Comparison of ENCODE assay signal across 9 cellular contexts in the genomic region with DNA sequence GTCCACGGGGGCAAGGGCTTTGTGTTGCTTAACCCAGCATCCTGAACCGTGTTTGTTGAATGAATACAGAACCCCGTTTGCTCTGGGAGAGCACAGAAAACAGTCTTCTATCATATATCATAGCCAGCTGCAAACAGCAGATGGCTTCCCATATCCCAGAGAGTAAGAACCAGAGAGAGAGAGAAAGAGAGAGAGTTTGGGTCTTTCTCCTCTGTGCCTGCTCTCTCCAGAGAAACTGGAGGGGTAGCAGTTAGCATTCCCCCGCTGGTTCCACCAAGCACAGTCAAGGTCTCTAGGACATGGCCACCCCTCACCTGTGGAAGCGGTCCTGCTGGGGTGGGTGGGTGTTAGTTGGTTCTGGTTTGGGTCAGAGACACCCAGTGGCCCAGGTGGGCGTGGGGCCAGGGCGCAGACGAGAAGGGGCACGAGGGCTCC. TPM values are rescaled to one million over a fixed set of nuclear protein-coding genes. Genes with fewer than 3 reads are reported as not detected.
A peak's percentile ranks its signal among the peaks of the same experiment; 100 is the strongest.
DNase-seq lines count a peak whose midpoint lies in the region; ATAC-seq and TF ChIP-seq lines count a peak whose summit lies in the region.
"Had no signal": no experiment of that assay in that cellular context is flagged by ENCODE, and none has a peak within 500 bp of the region (broad histone marks: within the 10 kb centered on the region; RNA-seq: fewer than 3 reads in every experiment).

No MANE protein-coding gene starts in this region.

- H3K27ac Mint-ChIP-seq in Calu3 (ENCODE audit: unreplicated experiment) (no peak overlapping the region), natural killer cell (no peak overlapping the region)
- H3K27ac Mint-ChIP-seq in activated T-helper 2 cell treated with anti-CD3 and anti-CD28 coated beads, Interferon-gamma antibody, Interleukin-2, Interleukin-4, amounts not matched to agents 10 μg/mL and 5 μg/mL and 100 μg/mL, durations not matched to agents 14 hours and 24 hours and 36 hours, result no peak overlapping the region
- H3K27ac Mint-ChIP-seq: activated naive CD8-positive, alpha-beta T cell treated with anti-CD3 and anti-CD28 coated beads, Interleukin-2, amount 10 ng/mL, durations not matched to agents 7 days and 5 days had no signal

- CTCF ChIA-PET in Calu3 (lab: Charles Lee), result interaction anchor here (1.0 kb wide), 1 partner anchor 16 kb away, joined by 3 read pairs; no protein-coding TSS in a partner anchor

- H3K4me1 Mint-ChIP-seq in Calu3 (ENCODE audit: low read depth, unreplicated experiment) (peaks cover 14% of the 10 kb centered on the region), natural killer cell (peaks cover 0 to 31% of the 10 kb centered on the region in 2 donors)
- H3K4me1 Mint-ChIP-seq in activated T-helper 2 cell treated with anti-CD3 and anti-CD28 coated beads, Interferon-gamma antibody, Interleukin-2, Interleukin-4, amounts not matched to agents 10 μg/mL and 5 μg/mL and 100 μg/mL, durations not matched to agents 14 hours and 24 hours and 36 hours (ENCODE audit: low read depth), result peaks cover 3% of the 10 kb centered on the region

- DNase-seq in Calu3 (no peak), body of pancreas (no peak), retinal pigment epithelial cell (ENCODE audit: low read depth) (no peak), natural killer cell (no peak)
- no peak for DNase-seq in activated T-helper 2 cell treated with anti-CD3 and anti-CD28 coated beads, Interferon-gamma antibody, Interleukin-2, Interleukin-4, amounts not matched to agents 10 μg/mL and 5 μg/mL and 100 μg/mL, durations not matched to agents 14 hours and 24 hours and 36 hours (ENCODE audit: low spot score)

- peaks cover 0 to 12% of the 10 kb centered on the region in 2 donors for H3K27me3 ChIP-seq in body of pancreas
- peaks cover 23% of the 10 kb centered on the region for H3K27me3 ChIP-seq in iPS-15b (ENCODE audit: control insufficient read depth, insufficient read depth, low read length)

- H3K36me3 Mint-ChIP-seq in Calu3 (ENCODE audit: insufficient read depth, unreplicated experiment) (peaks cover 18% of the 10 kb centered on the region), natural killer cell (no peaks in the 10 kb centered on the region)
- no peaks in the 10 kb centered on the region for H3K36me3 Mint-ChIP-seq in activated T-helper 2 cell treated with anti-CD3 and anti-CD28 coated beads, Interferon-gamma antibody, Interleukin-2, Interleukin-4, amounts not matched to agents 10 μg/mL and 5 μg/mL and 100 μg/mL, durations not matched to agents 14 hours and 24 hours and 36 hours (ENCODE audit: low read depth)
- H3K36me3 Mint-ChIP-seq: activated naive CD8-positive, alpha-beta T cell treated with anti-CD3 and anti-CD28 coated beads, Interleukin-2, amount 10 ng/mL, durations not matched to agents 7 days and 5 days had no signal

- no peak for TF ChIP-seq POLR2A in body of pancreas (IDR thresholded peaks at IDR 0.05)

- TF ChIP-seq CTCF in Calu3 (IDR thresholded peaks at IDR 0.05; ENCODE audit: unreplicated experiment), result no peak
- TF ChIP-seq CTCF in body of pancreas (IDR thresholded peaks at IDR 0.05), result no peak
- TF ChIP-seq CTCF in retinal pigment epithelial cell (conservative IDR thresholded peaks at IDR 0.05; ENCODE audit: low read depth, low read length), result no peak
- no peak for TF ChIP-seq CTCF in natural killer cell (IDR thresholded peaks at IDR 0.05)

- ATAC-seq in body of pancreas, result peak; percentile 4
- ATAC-seq in GM19324 (IDR thresholded peaks at IDR 0.05; ENCODE audit: low FRiP score, unreplicated experiment), result no peak
- no peak for ATAC-seq in HG03469 (IDR thresholded peaks at IDR 0.05; ENCODE audit: unreplicated experiment)
- ATAC-seq in natural killer cell, result no peak

- no TSS peak for BruUV-seq in Calu3 (replicated peaks; lab: Mats Ljungman, UMichigan)

- H3K36me3 ChIP-seq in body of pancreas (replicated peaks in 1 of 2; ENCODE audit: insufficient read depth in 1 of 2, low read depth in 2 of 2), result no peaks in the 10 kb centered on the region
- H3K36me3 ChIP-seq in iPS-15b (ENCODE audit: control insufficient read depth, insufficient read depth, low read length), result no peaks in the 10 kb centered on the region

- intact Hi-C loops in Calu3 (cut with micrococcal nuclease; ENCODE audit: unreplicated experiment) (no loop called here), body of pancreas (cut with DNase I) (loop anchor here (10.0 kb wide), 1 partner anchor 266 kb away; no protein-coding TSS in a partner anchor), natural killer cell (cut with micrococcal nuclease) (no loop called here)
- intact Hi-C loops in activated T-helper 2 cell treated with anti-CD3 and anti-CD28 coated beads, Interferon-gamma antibody, Interleukin-2, Interleukin-4, amounts not matched to agents 10 μg/mL and 5 μg/mL and 100 μg/mL, durations not matched to agents 14 hours and 24 hours and 36 hours (cut with micrococcal nuclease), result no loop called here

- peak overlapping the region; percentile 86 for H3K4me3 Mint-ChIP-seq in Calu3 (ENCODE audit: low read depth, unreplicated experiment)
- H3K4me3 Mint-ChIP-seq in activated T-helper 2 cell treated with anti-CD3 and anti-CD28 coated beads, Interferon-gamma antibody, Interleukin-2, Interleukin-4, amounts not matched to agents 10 μg/mL and 5 μg/mL and 100 μg/mL, durations not matched to agents 14 hours and 24 hours and 36 hours (ENCODE audit: low read depth), result no peak overlapping the region
- no peak overlapping the region for H3K4me3 Mint-ChIP-seq in natural killer cell
- H3K4me3 Mint-ChIP-seq: activated naive CD8-positive, alpha-beta T cell treated with anti-CD3 and anti-CD28 coated beads, Interleukin-2, amount 10 ng/mL, durations not matched to agents 7 days and 5 days had no signal

- H3K27me3 Mint-ChIP-seq in Calu3 (ENCODE audit: unreplicated experiment) (peaks cover 49% of the 10 kb centered on the region), natural killer cell (ENCODE audit: low read depth in 2 of 2) (peaks cover 43 to 64% of the 10 kb centered on the region in 2 donors)
- H3K27me3 Mint-ChIP-seq in activated T-helper 2 cell treated with anti-CD3 and anti-CD28 coated beads, Interferon-gamma antibody, Interleukin-2, Interleukin-4, amounts not matched to agents 10 μg/mL and 5 μg/mL and 100 μg/mL, durations not matched to agents 14 hours and 24 hours and 36 hours (ENCODE audit: low read depth), result peaks cover 49% of the 10 kb centered on the region

- H3K27ac ChIP-seq in body of pancreas, result peak overlapping the region in 2 of 4 donors; percentile 16 to 46

- WGBS in body of pancreas, 2 donors, result 22 to 35% methylated on average over 5 to 9 of the region's 9 CpGs

- H3K9ac ChIP-seq in iPS-15b (ENCODE audit: low read depth, low read length), result no peak overlapping the region

- H3K4me3 ChIP-seq in body of pancreas, result no peak overlapping the region
- H3K4me3 ChIP-seq in iPS-15b (ENCODE audit: low read depth, low read length), result peak overlapping the region; percentile 58
- H3K4me3 ChIP-seq in retinal pigment epithelial cell (ENCODE audit: low read length), result peak overlapping the region; percentile 51

- no peaks in the 10 kb centered on the region for H3K9me3 Mint-ChIP-seq in Calu3 (ENCODE audit: low read depth, unreplicated experiment)
- no peaks in the 10 kb centered on the region for H3K9me3 Mint-ChIP-seq in activated T-helper 2 cell treated with anti-CD3 and anti-CD28 coated beads, Interferon-gamma antibody, Interleukin-2, Interleukin-4, amounts not matched to agents 10 μg/mL and 5 μg/mL and 100 μg/mL, durations not matched to agents 14 hours and 24 hours and 36 hours
- no peaks in the 10 kb centered on the region for H3K9me3 Mint-ChIP-seq in natural killer cell
- H3K9me3 Mint-ChIP-seq: activated naive CD8-positive, alpha-beta T cell treated with anti-CD3 and anti-CD28 coated beads, Interleukin-2, amount 10 ng/mL, durations not matched to agents 7 days and 5 days had no signal

- H3K9me3 ChIP-seq in body of pancreas (no peaks in the 10 kb centered on the region), iPS-15b (ENCODE audit: control insufficient read depth, insufficient read depth, low read length) (no peaks in the 10 kb centered on the region)

- H3K4me1 ChIP-seq in body of pancreas (peaks cover 12% of the 10 kb centered on the region), iPS-15b (ENCODE audit: control insufficient read depth, insufficient read depth, low read length) (peaks cover 15% of the 10 kb centered on the region)

RNA-seq across cellular contexts. Expression of a gene that starts 0.5 kb away (rescaled TPM):
- total RNA-seq in Calu3 (2022) (9.1 and 12.3 TPM in 2 replicates), body of pancreas (100 to 1,000 TPM; 149 to 280 TPM), natural killer cell (under 1 TPM in 1 of 3 donors, not detected in 2; 0.12 TPM)
- total RNA-seq in activated T-helper 2 cell treated with anti-CD3 and anti-CD28 coated beads, Interferon-gamma antibody, Interleukin-2, Interleukin-4, amounts not matched to agents 10 μg/mL and 5 μg/mL and 100 μg/mL, durations not matched to agents 14 hours and 24 hours and 36 hours, result 0.05 TPM in 1 of 2 replicates, not detected in the other

Comparison
In these comparisons a context has a peak if more than half of its experiments do, and no peak if none do; other contexts are left out.
1. H3K4me3 ChIP-seq: peak in iPS-15b (single experiment) and retinal pigment epithelial cell (single experiment); none in body of pancreas (0 of 2).